In genomic region chr1:235079443-235079967, GRCh38 we compare ENCODE assay signal across 9 cellular contexts. TPM values are rescaled to one million over a fixed set of nuclear protein-coding genes. Genes with fewer than 3 reads are reported as not detected.
DNase-seq lines count a peak whose midpoint lies in the region; ATAC-seq lines count a peak whose summit lies in the region.
"Had no signal": no experiment of that assay in that cellular context is flagged by ENCODE, and none has a peak within 500 bp of the region (broad histone marks: within the 10 kb centered on the region; RNA-seq: fewer than 3 reads in every experiment).

No MANE protein-coding gene starts in this region.

- no CpG with 5 or more reads among the region's 6 CpGs for WGBS in mesendoderm (ENCODE audit: extremely low coverage, insufficient coverage, low lambda C conversion rate)

- H2BK120ac ChIP-seq in mesendoderm (ENCODE audit: low read depth, low read length): no peak overlapping the region

- H3K27me3 Mint-ChIP-seq in activated T-helper 17 cell treated with anti-CD3 and anti-CD28 coated beads, Interleukin-2, amount 50 U/mL, for 72 hours: no peaks in the 10 kb centered on the region

- H2BK15ac ChIP-seq in mesendoderm (replicated peaks; ENCODE audit: low read depth): no peak overlapping the region

- no peaks in the 10 kb centered on the region for H3K36me3 Mint-ChIP-seq in activated T-helper 17 cell treated with anti-CD3 and anti-CD28 coated beads, Interleukin-2, amount 50 U/mL, for 72 hours (ENCODE audit: low read depth)

- H3K27me3 ChIP-seq in BLaER1 (no peaks in the 10 kb centered on the region), mesendoderm (ENCODE audit: insufficient read depth, low read length, poor library complexity) (no peaks in the 10 kb centered on the region)
- H3K27me3 ChIP-seq: SJSA1 had no signal

- no peaks in the 10 kb centered on the region for H3K9me3 ChIP-seq in BLaER1

- no peaks in the 10 kb centered on the region for H3K9me3 Mint-ChIP-seq in activated T-helper 17 cell treated with anti-CD3 and anti-CD28 coated beads, Interleukin-2, amount 50 U/mL, for 72 hours

- H3K56ac ChIP-seq in mesendoderm (ENCODE audit: low read length): no peak overlapping the region

- H3K4me1 ChIP-seq in BLaER1 (peaks cover 97% of the 10 kb centered on the region), mesendoderm (ENCODE audit: control insufficient read depth, low read depth, low read length) (no peaks in the 10 kb centered on the region)

- peaks cover 32% of the 10 kb centered on the region for H3K4me1 Mint-ChIP-seq in activated T-helper 17 cell treated with anti-CD3 and anti-CD28 coated beads, Interleukin-2, amount 50 U/mL, for 72 hours

- H3K27ac ChIP-seq in BLaER1: peak overlapping the region; percentile 54
- H3K27ac ChIP-seq in mesendoderm (ENCODE audit: low read depth, low read length): no peak overlapping the region
- H3K27ac ChIP-seq: SJSA1 had no signal

- H3K23ac ChIP-seq in mesendoderm (ENCODE audit: low read length): no peak overlapping the region

- peak overlapping the region; percentile 23 for H3K9ac ChIP-seq in BLaER1
- H3K9ac ChIP-seq in mesendoderm (ENCODE audit: low read length): no peak overlapping the region

- DNase-seq in HK-2 (ENCODE audit: unreplicated experiment): peak; percentile 58
- DNase-seq in mesendoderm: peak; percentile 37
- no peak for DNase-seq in cortex of kidney (lab: John Stamatoyannopoulos, UW)
- DNase-seq in AG20443 (ENCODE audit: low spot score): no peak

- no peaks in the 10 kb centered on the region for H4K20me1 ChIP-seq in BLaER1

- H3K4ac ChIP-seq in mesendoderm (ENCODE audit: low read depth, low read length): no peak overlapping the region

- no peak overlapping the region for H2AK5ac ChIP-seq in mesendoderm (ENCODE audit: low read length)

- no peaks in the 10 kb centered on the region for H3K79me2 ChIP-seq in mesendoderm (ENCODE audit: control insufficient read depth, insufficient read depth, low read length)

- H3K79me1 ChIP-seq in mesendoderm (ENCODE audit: low read length): no peaks in the 10 kb centered on the region

- no peak overlapping the region for H4K8ac ChIP-seq in mesendoderm (ENCODE audit: low read depth, low read length)

- H3K36me3 ChIP-seq in BLaER1 (no peaks in the 10 kb centered on the region), mesendoderm (ENCODE audit: control insufficient read depth, insufficient read depth, low read length) (no peaks in the 10 kb centered on the region)
- H3K36me3 ChIP-seq: SJSA1 had no signal

- ATAC-seq in activated T-helper 17 cell treated with anti-CD3 and anti-CD28 coated beads, Interleukin-2, amount 50 U/mL, for 72 hours (replicated peaks): peak; percentile 17
- ATAC-seq in GM19452 (IDR thresholded peaks at IDR 0.05; ENCODE audit: unreplicated experiment) (no peak), GM18870 (IDR thresholded peaks at IDR 0.05; ENCODE audit: unreplicated experiment) (no peak)

- H2BK5ac ChIP-seq in mesendoderm (ENCODE audit: low read length): no peak overlapping the region

- H3K4me2 ChIP-seq in BLaER1: peak overlapping the region; percentile 70
- H3K4me2 ChIP-seq in mesendoderm (ENCODE audit: low read length): no peak overlapping the region

- H4K5ac ChIP-seq in mesendoderm (ENCODE audit: low read length): no peak overlapping the region

- H3K4me3 ChIP-seq in BLaER1 (no peak overlapping the region), mesendoderm (ENCODE audit: low read length) (no peak overlapping the region)
- H3K4me3 ChIP-seq: SJSA1 had no signal

- no peak overlapping the region for H3K4me3 Mint-ChIP-seq in activated T-helper 17 cell treated with anti-CD3 and anti-CD28 coated beads, Interleukin-2, amount 50 U/mL, for 72 hours

- no peak overlapping the region for H3K27ac Mint-ChIP-seq in activated T-helper 17 cell treated with anti-CD3 and anti-CD28 coated beads, Interleukin-2, amount 50 U/mL, for 72 hours

- H3K18ac ChIP-seq in mesendoderm (ENCODE audit: low read length): no peak overlapping the region

RNA-seq across cellular contexts. Expression of gene TOMM20, which starts 49.1 kb away (rescaled TPM):
- total RNA-seq in activated T-helper 17 cell treated with anti-CD3 and anti-CD28 coated beads, Interleukin-2, amount 50 U/mL, for 72 hours: 100 to 1,000 TPM; 110 to 117 TPM
- 153 TPM for polyA plus RNA-seq in mesendoderm (2013, experiment 1 of 2)
- polyA plus RNA-seq in mesendoderm (2013, experiment 2 of 2): 146 TPM

Comparison
In these comparisons a context has a peak if more than half of its experiments do, and no peak if none do; other contexts are left out.
1. DNase-seq: peak in HK-2 (single experiment) and mesendoderm (single experiment); none in cortex of kidney (single experiment) and AG20443 (single experiment).